ENCODE assay signal across 43 cellular contexts in the genomic region with DNA sequence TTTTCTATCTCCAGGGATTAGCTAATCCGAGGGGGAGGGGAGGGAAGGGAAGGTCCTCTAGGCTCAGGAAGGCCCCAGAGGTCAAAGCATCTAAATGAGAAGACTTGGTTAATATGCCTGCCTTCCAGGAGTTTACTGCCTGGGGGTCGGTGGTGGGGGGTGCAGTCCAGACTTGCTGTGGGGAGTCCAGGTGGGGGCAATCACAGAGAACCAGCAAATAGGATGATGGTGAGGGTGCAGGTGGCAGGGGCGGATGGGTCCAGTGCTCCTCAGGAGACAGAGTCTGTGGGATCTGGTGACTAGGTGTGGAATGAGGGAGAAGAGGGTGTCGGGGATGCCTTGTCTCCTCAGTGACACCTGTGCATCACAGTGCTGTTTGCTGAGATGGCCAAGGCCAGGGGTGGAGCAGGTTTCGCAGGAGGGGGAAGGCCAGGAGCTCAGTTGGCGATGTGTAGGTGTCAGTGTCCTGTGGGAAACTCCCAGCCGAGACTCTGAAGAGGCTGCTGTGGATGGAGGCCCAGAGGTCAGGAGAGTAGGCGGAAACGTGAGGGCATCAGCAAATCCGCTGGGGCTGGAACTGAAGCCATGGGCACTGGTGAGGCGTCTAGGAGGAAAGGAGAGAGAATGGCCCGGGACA. TPM values are rescaled to one million over a fixed set of nuclear protein-coding genes. Genes with fewer than 3 reads are reported as not detected.
"Had no signal": no experiment of that assay in that cellular context is flagged by ENCODE, and none has a peak within 500 bp of the region (broad histone marks: within the 10 kb centered on the region; RNA-seq: fewer than 3 reads in every experiment).

No MANE protein-coding gene starts in this region.

- H3K9ac ChIP-seq: KMS-11 had no signal

- H3K9me3 Mint-ChIP-seq: activated CD8-positive, alpha-beta T cell treated with anti-CD3 and anti-CD28 coated beads for 36 hours; activated naive CD4-positive, alpha-beta T cell treated with anti-CD3 and anti-CD28 coated beads, Interleukin-2, amount 10 ng/mL, durations not matched to agents 7 days and 5 days; activated naive CD8-positive, alpha-beta T cell treated with anti-CD3 and anti-CD28 coated beads, Interleukin-2, amount 50 U/mL, for 24 hours; activated T-cell treated with anti-CD3 and anti-CD28 coated beads, Interleukin-2, amount 50 U/mL, for 4 hours; activated T-helper 1 cell treated with anti-CD3 and anti-CD28 coated beads, Interleukin-12 subunit alpha, Interleukin-12 subunit beta, Interleukin-2, Interleukin-4 antibody, amounts not matched to agents 30 ng/mL and 10 ng/mL and 1 ng/mL, durations not matched to agents 14 hours and 24 hours and 36 hours; T-cell had no signal

- H3K27ac Mint-ChIP-seq: activated B cell treated with CpG ODN at 0.5 μM for 24 hours; activated CD8-positive, alpha-beta T cell treated with anti-CD3 and anti-CD28 coated beads for 36 hours; activated naive CD4-positive, alpha-beta T cell treated with anti-CD3 and anti-CD28 coated beads, Interleukin-2, amount 10 ng/mL, durations not matched to agents 7 days and 5 days; activated naive CD8-positive, alpha-beta T cell; activated naive CD8-positive, alpha-beta T cell treated with anti-CD3 and anti-CD28 coated beads, Interleukin-2, amount 50 U/mL, for 24 hours; activated T-helper 1 cell treated with anti-CD3 and anti-CD28 coated beads, Interleukin-12 subunit alpha, Interleukin-12 subunit beta, Interleukin-2, Interleukin-4 antibody, amounts not matched to agents 30 ng/mL and 10 ng/mL and 1 ng/mL, durations not matched to agents 14 hours and 24 hours and 36 hours; T-cell had no signal

- DNase-seq: activated B cell treated with CpG ODN at 0.5 μM for 24 hours; activated CD4-positive, alpha-beta T cell treated with anti-CD3 and anti-CD28 coated beads for 4 hours; activated CD4-positive, alpha-beta T cell treated with anti-CD3 and anti-CD28 coated beads, Interleukin-2, amount 50 U/mL, for 1 hour; activated CD4-positive, CD25-positive, alpha-beta regulatory T cell treated with anti-CD3 and anti-CD28 coated beads, Interleukin-2, amount 50 U/mL, for 72 hours; activated CD8-positive, alpha-beta memory T cell treated with anti-CD3 and anti-CD28 coated beads, Interleukin-2, amount 50 U/mL, for 4 hours; activated CD8-positive, alpha-beta T cell treated with anti-CD3 and anti-CD28 coated beads for 36 hours; activated naive CD4-positive, alpha-beta T cell treated with anti-CD3 and anti-CD28 coated beads, Interleukin-2, amount 10 ng/mL, durations not matched to agents 7 days and 5 days; activated naive CD8-positive, alpha-beta T cell treated with anti-CD3 and anti-CD28 coated beads, Interleukin-2, amount 50 U/mL, for 24 hours; activated T-cell treated with anti-CD3 and anti-CD28 coated beads for 4 hours; activated T-cell treated with anti-CD3 and anti-CD28 coated beads, Interleukin-2, amount 50 U/mL, for 4 hours; anterior cingulate cortex; caudate nucleus; cerebellar nuclear complex; NCI-H1092 treated with DMSO at 0.1 percent for 48 hours; NCI-H1417; NCI-H146; NCI-H187; NCI-H2029 treated with DMSO at 0.1 percent for 48 hours; NCI-H2107; NCI-H2171; NCI-H446; NCI-H510A treated with DMSO at 0.1 percent for 48 hours; NCI-H526 treated with DMSO at 0.1 percent for 48 hours; NCI-H774; NK-92 treated with Interleukin-12 subunit alpha and Interleukin-12 subunit beta, amount 100 ng/mL, for 24 hours; PC-9; SIG-M5; T-cell; T-helper 2 cell; T-helper 9 cell had no signal

- H3K4me3 Mint-ChIP-seq: activated B cell treated with CpG ODN at 0.5 μM for 24 hours; activated CD8-positive, alpha-beta T cell treated with anti-CD3 and anti-CD28 coated beads for 36 hours; activated naive CD4-positive, alpha-beta T cell treated with anti-CD3 and anti-CD28 coated beads, Interleukin-2, amount 10 ng/mL, durations not matched to agents 7 days and 5 days; activated naive CD8-positive, alpha-beta T cell; activated naive CD8-positive, alpha-beta T cell treated with anti-CD3 and anti-CD28 coated beads, Interleukin-2, amount 50 U/mL, for 24 hours; activated T-cell treated with anti-CD3 and anti-CD28 coated beads, Interleukin-2, amount 50 U/mL, for 4 hours; activated T-helper 1 cell treated with anti-CD3 and anti-CD28 coated beads, Interleukin-12 subunit alpha, Interleukin-12 subunit beta, Interleukin-2, Interleukin-4 antibody, amounts not matched to agents 30 ng/mL and 10 ng/mL and 1 ng/mL, durations not matched to agents 14 hours and 24 hours and 36 hours; brain; T-cell had no signal

- H3K36me3 Mint-ChIP-seq: activated naive CD4-positive, alpha-beta T cell treated with anti-CD3 and anti-CD28 coated beads, Interleukin-2, amount 10 ng/mL, durations not matched to agents 7 days and 5 days; activated naive CD8-positive, alpha-beta T cell; brain; T-cell had no signal

- H3K4me3 ChIP-seq: PC-9 had no signal

- H3K4me2 ChIP-seq: KMS-11, PC-9 had no signal

- ATAC-seq: activated CD8-positive, alpha-beta T cell treated with anti-CD3 and anti-CD28 coated beads for 36 hours; activated naive CD8-positive, alpha-beta T cell treated with anti-CD3 and anti-CD28 coated beads, Interleukin-2, amount 50 U/mL, for 24 hours; activated T-cell treated with anti-CD3 and anti-CD28 coated beads, Interleukin-2, amount 50 U/mL, for 4 hours; Right ventricle myocardium inferior; SK-N-SH treated with all-trans-retinoic acid at 6 μM for 48 hours; T-cell had no signal

- H2AFZ ChIP-seq: PC-9 had no signal

- H3K4me1 Mint-ChIP-seq: activated B cell treated with CpG ODN at 0.5 μM for 24 hours; activated naive CD4-positive, alpha-beta T cell treated with anti-CD3 and anti-CD28 coated beads, Interleukin-2, amount 10 ng/mL, durations not matched to agents 7 days and 5 days; activated naive CD8-positive, alpha-beta T cell treated with anti-CD3 and anti-CD28 coated beads, Interleukin-2, amount 50 U/mL, for 24 hours; brain; T-cell had no signal

- H3K27me3 Mint-ChIP-seq: brain had no signal

- H3K27ac ChIP-seq: KMS-11, PC-9, RWPE1, VCaP had no signal

- FAIRE-seq: bronchial epithelial cell, RCC 7860 had no signal

RNA-seq across cellular contexts. Expression of a gene that starts 8.1 kb away (rescaled TPM):
- total RNA-seq: activated B cell treated with CpG ODN at 0.5 μM for 24 hours; activated CD8-positive, alpha-beta T cell treated with anti-CD3 and anti-CD28 coated beads for 36 hours; activated T-cell treated with anti-CD3 and anti-CD28 coated beads, Interleukin-2, amount 50 U/mL, for 4 hours; activated T-helper 1 cell treated with anti-CD3 and anti-CD28 coated beads, Interleukin-12 subunit alpha, Interleukin-12 subunit beta, Interleukin-2, Interleukin-4 antibody, amounts not matched to agents 30 ng/mL and 10 ng/mL and 1 ng/mL, durations not matched to agents 14 hours and 24 hours and 36 hours; bronchial epithelial cell; LHCN-M2; OCI-LY7; PC-9; Right ventricle myocardium inferior; SK-MEL-5; T-cell had no signal
